In genomic region chr2:74278176-74278575, GRCh38 we compare ENCODE assay signal across 22 cellular contexts.
DNase-seq lines count a peak whose midpoint lies in the region; ATAC-seq, FAIRE-seq and TF ChIP-seq lines count a peak whose summit lies in the region.
"Had no signal": no experiment of that assay in that cellular context is flagged by ENCODE, and none has a peak within 500 bp of the region (broad histone marks: within the 10 kb centered on the region; RNA-seq: fewer than 3 reads in every experiment).

No MANE protein-coding gene starts in this region.

- H3K27ac ChIP-seq in right atrium auricular region (no peak overlapping the region), small intestine (ENCODE audit: low read depth in 1 of 2, low read length in 1 of 2) (no peak overlapping the region)
- H3K27ac ChIP-seq: BLaER1 treated with 17β-estradiol and CSF1 and Interleukin-3, amounts not matched to agents 10 nM and 100 nM; GM23248; SK-N-MC had no signal

- H3K4me1 ChIP-seq in right atrium auricular region (no peaks in the 10 kb centered on the region), small intestine (ENCODE audit: control insufficient read depth in 2 of 2, insufficient read depth in 1 of 2, low read depth in 1 of 2, low read length in 1 of 2) (no peaks in the 10 kb centered on the region)

- 10 to 66% (median 30%) methylated on average over 2 of the region's 2 CpGs for WGBS in small intestine, 3 donors

- FAIRE-seq in small intestine (lab: Jason Lieb, UNC) = no peak
- FAIRE-seq: A204.1, G401.6, GM12878, GM18507 had no signal

- no peaks in the 10 kb centered on the region for H3K36me3 ChIP-seq in right atrium auricular region
- H3K36me3 ChIP-seq in small intestine (ENCODE audit: control insufficient read depth in 2 of 2, insufficient read depth in 2 of 2, low read length in 2 of 2) = no peaks in the 10 kb centered on the region
- H3K36me3 ChIP-seq: BLaER1 treated with 17β-estradiol and CSF1 and Interleukin-3, amounts not matched to agents 10 nM and 100 nM had no signal

- H3K27me3 ChIP-seq in right atrium auricular region = no peaks in the 10 kb centered on the region
- H3K27me3 ChIP-seq in small intestine (ENCODE audit: control insufficient read depth in 2 of 2, insufficient read depth in 2 of 2, low read length in 2 of 2) = no peaks in the 10 kb centered on the region
- H3K27me3 ChIP-seq: BLaER1 treated with 17β-estradiol and CSF1 and Interleukin-3, amounts not matched to agents 10 nM and 100 nM had no signal

- ATAC-seq in Right ventricle myocardium inferior (peak; percentile 65), left ventricle myocardium superior (peak; percentile 82), HG03442 (IDR thresholded peaks at IDR 0.05; ENCODE audit: unreplicated experiment) (no peak), sciatic nerve (no peak)
- ATAC-seq: GM12878, HCT116, PC-3 had no signal

- intact Hi-C loops in Right ventricle myocardium inferior (cut with DNase I) = no loop called here
- intact Hi-C loops in left ventricle myocardium superior (cut with micrococcal nuclease) = no loop called here
- intact Hi-C loops in sciatic nerve (cut with DNase I) = no loop called here

- DNase-seq in Right ventricle myocardium inferior (ENCODE audit: missing footprints) (no peak), right atrium auricular region (ENCODE audit: low spot score) (no peak), SK-N-DZ (ENCODE audit: low spot score) (peak; percentile 87), left ventricle myocardium superior (no peak), small intestine (peak; percentile 60), sciatic nerve (ENCODE audit: low spot score) (no peak), DMS53 (lab: John Stamatoyannopoulos, UW) (no peak)
- DNase-seq: DND-41, GM23248, KG1, NCI-H1048, NCI-H1436 treated with DMSO at 0.1 percent for 48 hours, NCI-H2081, PC-3 had no signal

- H3K9me3 ChIP-seq in right atrium auricular region (no peaks in the 10 kb centered on the region), small intestine (ENCODE audit: control insufficient read depth, low read depth) (no peaks in the 10 kb centered on the region)
- H3K9me3 ChIP-seq: BLaER1 treated with 17β-estradiol and CSF1 and Interleukin-3, amounts not matched to agents 10 nM and 100 nM had no signal

- TF ChIP-seq CTCF in right atrium auricular region (IDR thresholded peaks at IDR 0.05) = no peak

- no peak overlapping the region for H3K4me3 ChIP-seq in right atrium auricular region
- H3K4me3 ChIP-seq in small intestine (ENCODE audit: low read depth in 1 of 2, low read length in 2 of 2) = no peak overlapping the region
- H3K4me3 ChIP-seq: BLaER1 treated with 17β-estradiol and CSF1 and Interleukin-3, amounts not matched to agents 10 nM and 100 nM; GM12878; GM23248; SK-N-MC had no signal

Comparison
In these comparisons a context has a peak if more than half of its experiments do, and no peak if none do; other contexts are left out.
1. ATAC-seq: peak in Right ventricle myocardium inferior (single experiment) and left ventricle myocardium superior (single experiment); none in HG03442 (single experiment) and sciatic nerve (single experiment).
2. DNase-seq: peak in SK-N-DZ (single experiment) and small intestine (single experiment); none in Right ventricle myocardium inferior (single experiment), right atrium auricular region (single experiment), left ventricle myocardium superior (single experiment), sciatic nerve (single experiment) and DMS53 (single experiment).